8 cellular contexts compared by ENCODE assay signal in genomic region chr2:11132036-11132671, GRCh38. TPM values are rescaled to one million over a fixed set of nuclear protein-coding genes. Genes with fewer than 3 reads are reported as not detected.
DNase-seq lines count a peak whose midpoint lies in the region; ATAC-seq lines count a peak whose summit lies in the region.

No MANE protein-coding gene starts in this region.

- H3K4me1 Mint-ChIP-seq in activated naive CD4-positive, alpha-beta T cell treated with anti-CD3 and anti-CD28 coated beads for 36 hours (ENCODE audit: low read depth): peaks cover 21% of the 10 kb centered on the region
- H3K4me1 Mint-ChIP-seq in activated T-helper 17 cell treated with anti-CD3 and anti-CD28 coated beads, Interleukin-2, amount 50 U/mL, for 72 hours: no peaks in the 10 kb centered on the region
- H3K4me1 Mint-ChIP-seq in memory B cell: peaks cover 15% of the 10 kb centered on the region

- no peak overlapping the region for H3K27ac ChIP-seq in thymus (ENCODE audit: low read depth)

- peak overlapping the region; percentile 79 for H3K27ac Mint-ChIP-seq in activated naive CD4-positive, alpha-beta T cell treated with anti-CD3 and anti-CD28 coated beads for 36 hours
- peak overlapping the region; percentile 89 for H3K27ac Mint-ChIP-seq in activated T-helper 17 cell treated with anti-CD3 and anti-CD28 coated beads, Interleukin-2, amount 50 U/mL, for 72 hours
- H3K27ac Mint-ChIP-seq in memory B cell: peak overlapping the region; percentile 93

- H3K9me3 ChIP-seq in thymus (ENCODE audit: control insufficient read depth): no peaks in the 10 kb centered on the region

- H3K4me1 ChIP-seq in thymus (ENCODE audit: control insufficient read depth, insufficient read depth, low read length): peaks cover 10% of the 10 kb centered on the region

- H3K4me3 ChIP-seq in thymus (ENCODE audit: low read length): peak overlapping the region; percentile 49

- intact Hi-C loops in activated naive CD4-positive, alpha-beta T cell treated with anti-CD3 and anti-CD28 coated beads for 36 hours (cut with micrococcal nuclease): loop anchor here (1.0 to 5.0 kb wide), 9 partner anchors 23 to 550 kb away; partner anchors contain the start of genes E2F6, KCNF1 and SLC66A3

- H3K36me3 ChIP-seq in thymus (ENCODE audit: control insufficient read depth, insufficient read depth): no peaks in the 10 kb centered on the region

- ATAC-seq in activated T-helper 17 cell treated with anti-CD3 and anti-CD28 coated beads, Interleukin-2, amount 50 U/mL, for 72 hours (replicated peaks): no peak
- ATAC-seq in memory B cell (ENCODE audit: low read depth): no peak

- CTCF ChIA-PET in activated naive CD4-positive, alpha-beta T cell treated with anti-CD3 and anti-CD28 coated beads for 36 hours (lab: Charles Lee): interaction anchor here (0.6 to 6.5 kb wide), 39 partner anchors 8 to 557 kb away, joined by 3 to 93 read pairs (median 6); partner anchors contain the start of genes E2F6, ROCK2 and SLC66A3

- H3K27me3 Mint-ChIP-seq in activated naive CD4-positive, alpha-beta T cell treated with anti-CD3 and anti-CD28 coated beads for 36 hours (ENCODE audit: low read depth): peaks cover 2% of the 10 kb centered on the region
- H3K27me3 Mint-ChIP-seq in activated T-helper 17 cell treated with anti-CD3 and anti-CD28 coated beads, Interleukin-2, amount 50 U/mL, for 72 hours: peaks cover 4% of the 10 kb centered on the region
- peaks cover 10% of the 10 kb centered on the region for H3K27me3 Mint-ChIP-seq in memory B cell

- 78% methylated on average over 19 of the region's 19 CpGs for WGBS in thymus

- no peak for DNase-seq in activated naive CD4-positive, alpha-beta T cell treated with anti-CD3 and anti-CD28 coated beads for 36 hours
- no peak for DNase-seq in activated naive CD4-positive, alpha-beta T cell treated with anti-CD3 and anti-CD28 coated beads, Interleukin-2, amount 50 U/mL, for 16 hours
- no peak for DNase-seq in memory B cell (ENCODE audit: low spot score in 2 of 2)
- no peak for DNase-seq in NCI-H748 (lab: John Stamatoyannopoulos, UW; ENCODE audit: unreplicated experiment)
- no peak for DNase-seq in D341Med (ENCODE audit: low spot score)
- DNase-seq in SW 1271 (lab: John Stamatoyannopoulos, UW): no peak

- no peaks in the 10 kb centered on the region for H3K9me3 Mint-ChIP-seq in activated naive CD4-positive, alpha-beta T cell treated with anti-CD3 and anti-CD28 coated beads for 36 hours
- H3K9me3 Mint-ChIP-seq in activated T-helper 17 cell treated with anti-CD3 and anti-CD28 coated beads, Interleukin-2, amount 50 U/mL, for 72 hours: no peaks in the 10 kb centered on the region
- H3K9me3 Mint-ChIP-seq in memory B cell: no peaks in the 10 kb centered on the region

- no peaks in the 10 kb centered on the region for H3K27me3 ChIP-seq in thymus (ENCODE audit: control insufficient read depth, insufficient read depth)

- H3K36me3 Mint-ChIP-seq in activated naive CD4-positive, alpha-beta T cell treated with anti-CD3 and anti-CD28 coated beads for 36 hours (ENCODE audit: low read depth): no peaks in the 10 kb centered on the region
- H3K36me3 Mint-ChIP-seq in activated T-helper 17 cell treated with anti-CD3 and anti-CD28 coated beads, Interleukin-2, amount 50 U/mL, for 72 hours (ENCODE audit: low read depth): no peaks in the 10 kb centered on the region
- no peaks in the 10 kb centered on the region for H3K36me3 Mint-ChIP-seq in memory B cell

- H3K4me3 Mint-ChIP-seq in activated naive CD4-positive, alpha-beta T cell treated with anti-CD3 and anti-CD28 coated beads for 36 hours: peak overlapping the region; percentile 72
- peak overlapping the region; percentile 82 for H3K4me3 Mint-ChIP-seq in activated T-helper 17 cell treated with anti-CD3 and anti-CD28 coated beads, Interleukin-2, amount 50 U/mL, for 72 hours
- peak overlapping the region; percentile 98 for H3K4me3 Mint-ChIP-seq in memory B cell

RNA-seq across cellular contexts. Expression of gene SLC66A3, which starts 23.1 kb away (rescaled TPM):
- 10 to 100 TPM; 10.1 to 11.0 TPM for total RNA-seq in activated naive CD4-positive, alpha-beta T cell treated with anti-CD3 and anti-CD28 coated beads for 36 hours
- 10 to 100 TPM in 1 of 2 donors, 1 to 10 TPM in 1; 8.4 to 11.9 TPM for total RNA-seq in activated T-helper 17 cell treated with anti-CD3 and anti-CD28 coated beads, Interleukin-2, amount 50 U/mL, for 72 hours
- 20.6 TPM for polyA plus RNA-seq in thymus
